ENCODE assay signal across 14 cellular contexts in genomic region chr2:69689969-69690368, GRCh38. TPM values are rescaled to one million over a fixed set of nuclear protein-coding genes. Genes with fewer than 3 reads are reported as not detected.
DNase-seq lines count a peak whose midpoint lies in the region; ATAC-seq, FAIRE-seq and TF ChIP-seq lines count a peak whose summit lies in the region.
"Had no signal": no experiment of that assay in that cellular context is flagged by ENCODE, and none has a peak within 500 bp of the region (broad histone marks: within the 10 kb centered on the region; RNA-seq: fewer than 3 reads in every experiment).

No MANE protein-coding gene starts in this region.

- CTCF ChIA-PET in A549 (lab: Yijun Ruan, JAX), result no interaction called here
- CTCF ChIA-PET in CD4-positive, alpha-beta T cell (lab: Charles Lee), result no interaction called here
- CTCF ChIA-PET in naive thymus-derived CD4-positive, alpha-beta T cell (lab: Charles Lee), result no interaction called here

- no peak overlapping the region for H3K4ac ChIP-seq in H9 (ENCODE audit: low read depth, low read length)

- no peak overlapping the region for H3T11ph ChIP-seq in H9 (ENCODE audit: low read length)

- TF ChIP-seq POLR2A in A549 (IDR thresholded peaks at IDR 0.05; ENCODE audit: low read length), result no peak

- no peaks in the 10 kb centered on the region for H3K36me3 ChIP-seq in naive thymus-derived CD4-positive, alpha-beta T cell (ENCODE audit: control insufficient read depth in 2 of 3, insufficient read depth in 3 of 3, low read length in 3 of 3)

- H3K9ac ChIP-seq in H9 (ENCODE audit: extremely low read depth, insufficient read length, low read length), result no peak overlapping the region

- H3K4me1 ChIP-seq in A549 (peaks cover 43% of the 10 kb centered on the region), H9 (ENCODE audit: insufficient read depth, low read length) (no peaks in the 10 kb centered on the region)
- H3K4me1 ChIP-seq in naive thymus-derived CD4-positive, alpha-beta T cell (ENCODE audit: control insufficient read depth in 2 of 2, insufficient read depth in 2 of 2, low read length in 2 of 2), result peaks cover 52 to 73% of the 10 kb centered on the region in 2 donors

- POLR2A ChIA-PET in A549 (lab: Yijun Ruan, JAX), result no interaction called here
- POLR2A ChIA-PET in CD4-positive, alpha-beta T cell (lab: Charles Lee), result interaction anchor here (0.7 to 6.7 kb wide), 2 partner anchors 40 to 45 kb away, joined by 3 to 65 read pairs; partner anchors contain the start of gene AAK1
- POLR2A ChIA-PET in naive thymus-derived CD4-positive, alpha-beta T cell (lab: Charles Lee), result interaction anchor here (1.4 to 19.0 kb wide), 2 partner anchors 9 to 43 kb away, joined by 3 to 334 read pairs; partner anchors contain the start of gene AAK1

- H3K4me1 Mint-ChIP-seq in CD4-positive, alpha-beta T cell (ENCODE audit: low read depth), result peaks cover 93% of the 10 kb centered on the region
- peaks cover 44% of the 10 kb centered on the region for H3K4me1 Mint-ChIP-seq in activated T-helper 17 cell treated with anti-CD3 and anti-CD28 coated beads, Interleukin-2, amount 50 U/mL, for 72 hours
- H3K4me1 Mint-ChIP-seq in naive thymus-derived CD4-positive, alpha-beta T cell, result peaks cover 34 to 97% (median 91%) of the 10 kb centered on the region in 7 donors
- H3K4me1 Mint-ChIP-seq in H9, result no peaks in the 10 kb centered on the region

- no peaks in the 10 kb centered on the region for H4K20me1 ChIP-seq in H9 (ENCODE audit: control insufficient read depth, insufficient read depth, insufficient read length)

- H3K56ac ChIP-seq in H9 (ENCODE audit: insufficient read length, low read depth, low read length), result no peak overlapping the region

- H3K14ac ChIP-seq in H9 (ENCODE audit: insufficient read depth, low read length), result no peak overlapping the region

- H2BK5ac ChIP-seq in H9 (ENCODE audit: insufficient read length, low read length), result no peak overlapping the region

- 68% methylated on average over 2 of the region's 2 CpGs for WGBS in A549 (ENCODE audit: missing lambda C conversion rate)
- WGBS in H9 (ENCODE audit: extremely low coverage, insufficient read length, low lambda C conversion rate), result no CpG with 5 or more reads among the region's 2 CpGs

- no peaks in the 10 kb centered on the region for H3K79me1 ChIP-seq in H9 (ENCODE audit: insufficient read depth, low read depth, low read length, poor library complexity, severe bottlenecking)

- no peak overlapping the region for H3K4me3 ChIP-seq in A549
- H3K4me3 ChIP-seq in naive thymus-derived CD4-positive, alpha-beta T cell (ENCODE audit: low read length), result no peak overlapping the region

- H2BK12ac ChIP-seq in H9 (ENCODE audit: insufficient read length, low read depth, low read length), result no peak overlapping the region

- H3K27me3 Mint-ChIP-seq in CD4-positive, alpha-beta T cell, result no peaks in the 10 kb centered on the region
- H3K27me3 Mint-ChIP-seq in activated T-helper 17 cell treated with anti-CD3 and anti-CD28 coated beads, Interleukin-2, amount 50 U/mL, for 72 hours, result no peaks in the 10 kb centered on the region
- H3K27me3 Mint-ChIP-seq in naive thymus-derived CD4-positive, alpha-beta T cell, result no peaks in the 10 kb centered on the region
- H3K27me3 Mint-ChIP-seq in H9 (ENCODE audit: low read depth), result peaks cover 2% of the 10 kb centered on the region; the same call in 1 of the 2 replicates

- H3K27ac Mint-ChIP-seq in CD4-positive, alpha-beta T cell, result peak overlapping the region; percentile 90
- no peak overlapping the region for H3K27ac Mint-ChIP-seq in activated T-helper 17 cell treated with anti-CD3 and anti-CD28 coated beads, Interleukin-2, amount 50 U/mL, for 72 hours
- H3K27ac Mint-ChIP-seq in naive thymus-derived CD4-positive, alpha-beta T cell, result peak overlapping the region in 8 of 9 donors; percentile 91 to 99 (median 97)
- no peak overlapping the region for H3K27ac Mint-ChIP-seq in H9
- H3K27ac Mint-ChIP-seq: HFFc6 had no signal

- H2AFZ ChIP-seq in H9 (ENCODE audit: low read length), result no peak overlapping the region

- H2BK15ac ChIP-seq in H9 (ENCODE audit: low read depth, low read length), result no peak overlapping the region

- no peak overlapping the region for H3K4me2 ChIP-seq in A549
- no peak overlapping the region for H3K4me2 ChIP-seq in H9 (ENCODE audit: insufficient read depth, insufficient read length, low read length)

- no peak overlapping the region for H3K27ac ChIP-seq in A549
- no peak overlapping the region for H3K27ac ChIP-seq in CD4-positive, alpha-beta T cell (ENCODE audit: low read depth, low read length)
- H3K27ac ChIP-seq in naive thymus-derived CD4-positive, alpha-beta T cell (ENCODE audit: low read depth, low read length), result peak overlapping the region; percentile 59
- H3K27ac ChIP-seq in H9 (ENCODE audit: insufficient read length, low read depth, low read length), result no peak overlapping the region
- H3K27ac ChIP-seq: C4-2B had no signal

- H3K4me3 Mint-ChIP-seq in CD4-positive, alpha-beta T cell, result no peak overlapping the region
- peak overlapping the region; percentile 65 for H3K4me3 Mint-ChIP-seq in activated T-helper 17 cell treated with anti-CD3 and anti-CD28 coated beads, Interleukin-2, amount 50 U/mL, for 72 hours
- H3K4me3 Mint-ChIP-seq in naive thymus-derived CD4-positive, alpha-beta T cell, result peak overlapping the region in 6 of 10 donors; percentile 39 to 89 (median 77)
- H3K4me3 Mint-ChIP-seq in H9, result no peak overlapping the region
- H3K4me3 Mint-ChIP-seq: B cell, HFFc6 had no signal

- no peak overlapping the region for H4K8ac ChIP-seq in H9 (replicated peaks; ENCODE audit: insufficient read length, low read depth, low read length)

- FAIRE-seq in A549 (lab: Jason Lieb, UNC), result no peak
- FAIRE-seq: H1 had no signal

- H2BK120ac ChIP-seq in H9 (ENCODE audit: low read depth, low read length, poor library complexity, severe bottlenecking), result no peak overlapping the region

- no peak for ATAC-seq in A549
- ATAC-seq in CD4-positive, alpha-beta T cell (ENCODE audit: poor library complexity), result no peak
- ATAC-seq in activated T-helper 17 cell treated with anti-CD3 and anti-CD28 coated beads, Interleukin-2, amount 50 U/mL, for 72 hours (replicated peaks), result no peak
- ATAC-seq in naive thymus-derived CD4-positive, alpha-beta T cell, result no peak
- ATAC-seq in HG02981 (IDR thresholded peaks at IDR 0.05; ENCODE audit: unreplicated experiment), result no peak

- H3K18ac ChIP-seq in H9 (ENCODE audit: insufficient read length, low read depth, low read length), result no peak overlapping the region

- no peaks in the 10 kb centered on the region for H3K27me3 ChIP-seq in CD4-positive, alpha-beta T cell (ENCODE audit: control insufficient read depth, insufficient read depth, low read length)
- no peaks in the 10 kb centered on the region for H3K27me3 ChIP-seq in naive thymus-derived CD4-positive, alpha-beta T cell (ENCODE audit: control insufficient read depth in 2 of 2, insufficient read depth in 2 of 2, low read length in 2 of 2)
- H3K27me3 ChIP-seq in H9 (ENCODE audit: insufficient read depth, low read length), result no peaks in the 10 kb centered on the region

- intact Hi-C loops in CD4-positive, alpha-beta T cell (cut with DNase I, micrococcal nuclease), result loop anchor here in 1 of 2 experiments (2.0 kb wide), 1 partner anchor 39 kb away; no protein-coding TSS in a partner anchor
- intact Hi-C loops in naive thymus-derived CD4-positive, alpha-beta T cell (cut with micrococcal nuclease), result loop anchor here in 1 of 2 donors (1.0 kb wide), 1 partner anchor 9 kb away; no protein-coding TSS in a partner anchor

- H3K23me2 ChIP-seq in H9 (ENCODE audit: insufficient read length, low read depth, low read length, poor library complexity, severe bottlenecking), result no peaks in the 10 kb centered on the region

- H2BK20ac ChIP-seq in H9 (ENCODE audit: low read depth, low read length, poor library complexity, severe bottlenecking), result no peak overlapping the region

- no peak for DNase-seq in A549 (ENCODE audit: low read depth in 1 of 2, low spot score in 1 of 2)
- DNase-seq in CD4-positive, alpha-beta T cell, result no peak
- no peak for DNase-seq in naive thymus-derived CD4-positive, alpha-beta T cell
- no peak for DNase-seq in islet precursor cell
- no peak for DNase-seq in H9
- DNase-seq: Calu3, DMS 273 treated with DMSO at 0.1 percent for 48 hours, HCEC 1CT, HFFc6 had no signal

- TF ChIP-seq RAD21 in A549 (conservative IDR thresholded peaks at IDR 0.05 in 1 of 2, IDR thresholded peaks at IDR 0.05 in 1 of 2), result no peak

- H3K9me3 Mint-ChIP-seq in CD4-positive, alpha-beta T cell, result peaks cover 2% of the 10 kb centered on the region
- peaks cover 3% of the 10 kb centered on the region for H3K9me3 Mint-ChIP-seq in activated T-helper 17 cell treated with anti-CD3 and anti-CD28 coated beads, Interleukin-2, amount 50 U/mL, for 72 hours
- peaks cover 0 to 6% (median 0%) of the 10 kb centered on the region in 11 donors for H3K9me3 Mint-ChIP-seq in naive thymus-derived CD4-positive, alpha-beta T cell
- H3K9me3 Mint-ChIP-seq in H9, result no peaks in the 10 kb centered on the region
- H3K9me3 Mint-ChIP-seq: HFFc6 had no signal

- no peak overlapping the region for H2AK5ac ChIP-seq in H9 (ENCODE audit: insufficient read length, low read length)

- H3K9me3 ChIP-seq in A549 (no peaks in the 10 kb centered on the region), H9 (ENCODE audit: control insufficient read depth, low read depth, low read length) (no peaks in the 10 kb centered on the region)
- no peaks in the 10 kb centered on the region for H3K9me3 ChIP-seq in CD4-positive, alpha-beta T cell (ENCODE audit: control insufficient read depth, low read length)
- no peaks in the 10 kb centered on the region for H3K9me3 ChIP-seq in naive thymus-derived CD4-positive, alpha-beta T cell (ENCODE audit: control insufficient read depth in 2 of 3, low read length in 3 of 3)

- H4K5ac ChIP-seq in H9 (ENCODE audit: insufficient read length, low read depth, low read length), result no peak overlapping the region

- no peaks in the 10 kb centered on the region for H3K36me3 Mint-ChIP-seq in CD4-positive, alpha-beta T cell (ENCODE audit: low read depth)
- no peaks in the 10 kb centered on the region for H3K36me3 Mint-ChIP-seq in activated T-helper 17 cell treated with anti-CD3 and anti-CD28 coated beads, Interleukin-2, amount 50 U/mL, for 72 hours (ENCODE audit: low read depth)
- H3K36me3 Mint-ChIP-seq in naive thymus-derived CD4-positive, alpha-beta T cell, result peaks cover 0 to 10% (median 4%) of the 10 kb centered on the region in 5 donors
- H3K36me3 Mint-ChIP-seq in H9 (ENCODE audit: insufficient read depth in 1 of 3, low read depth in 3 of 3), result no peaks in the 10 kb centered on the region

- no peak for TF ChIP-seq CTCF in A549 (IDR thresholded peaks at IDR 0.05)
- no peak for TF ChIP-seq CTCF in CD4-positive, alpha-beta T cell (IDR thresholded peaks at IDR 0.05)
- no peak for TF ChIP-seq CTCF in H9 (conservative IDR thresholded peaks at IDR 0.05)

- no peak overlapping the region for H3K23ac ChIP-seq in H9 (ENCODE audit: insufficient read length, low read depth, low read length)

- H4K91ac ChIP-seq in H9 (ENCODE audit: insufficient read length, low read depth, low read length), result no peak overlapping the region

- no peaks in the 10 kb centered on the region for H3K79me2 ChIP-seq in H9 (ENCODE audit: insufficient read depth, low read length)

- TF ChIP-seq EP300 in A549 (IDR thresholded peaks at IDR 0.05), result no peak

RNA-seq across cellular contexts. Expression of gene AAK1, which starts 46.4 kb away (rescaled TPM):
- polyA plus RNA-seq in A549 (2011; rRNA removed) (25.7 and 26.9 TPM in 2 replicates), A549 (2017; fragmentation: RNase III; extraction: RNeasy Plus Mini Kit Qiagen cat#74134 plus additional on column Dnase treatment) (15.9 to 19.3 TPM (median 15.9 TPM) in 3 replicates)
- polyA plus RNA-seq in A549 (2012; cell fraction: cytosol; rRNA removed), result 8.6 and 12.2 TPM in 2 replicates
- 11.6 and 12.6 TPM in 2 replicates for polyA plus RNA-seq in A549 (2012; cell fraction: nucleus; rRNA removed)
- 29.7 and 39.7 TPM in 2 replicates for polyA minus RNA-seq in A549 (2011; rRNA and poly(A)+ RNA removed)
- 100 to 1,000 TPM; 201 to 208 TPM for total RNA-seq in CD4-positive, alpha-beta T cell
- total RNA-seq in activated T-helper 17 cell treated with anti-CD3 and anti-CD28 coated beads, Interleukin-2, amount 50 U/mL, for 72 hours, result 100 to 1,000 TPM in 1 of 2 donors, 10 to 100 TPM in 1; 94.3 to 203 TPM
- 100 to 1,000 TPM; 114 to 253 (median 218) TPM for total RNA-seq in naive thymus-derived CD4-positive, alpha-beta T cell
- polyA plus RNA-seq in naive thymus-derived CD4-positive, alpha-beta T cell, result 10 to 100 TPM; 71.5 to 84.6 TPM
- 29.1 and 30.6 TPM in 2 replicates for total RNA-seq in H9 (2021)

RNA-seq across cellular contexts. Expression of gene ANXA4, which starts 52.0 kb away (rescaled TPM):
- 341 and 360 TPM in 2 replicates for polyA plus RNA-seq in A549 (2011; rRNA removed)
- polyA plus RNA-seq in A549 (2012; cell fraction: cytosol; rRNA removed), result 322 and 418 TPM in 2 replicates
- polyA plus RNA-seq in A549 (2012; cell fraction: nucleus; rRNA removed), result 154 and 191 TPM in 2 replicates
- polyA plus RNA-seq in A549 (2017; fragmentation: RNase III; extraction: RNeasy Plus Mini Kit Qiagen cat#74134 plus additional on column Dnase treatment), result 514 to 554 TPM (median 521 TPM) in 3 replicates
- polyA minus RNA-seq in A549 (2011; rRNA and poly(A)+ RNA removed), result 342 and 464 TPM in 2 replicates
- 1 to 10 TPM; 4.0 to 5.3 TPM for total RNA-seq in CD4-positive, alpha-beta T cell
- total RNA-seq in activated T-helper 17 cell treated with anti-CD3 and anti-CD28 coated beads, Interleukin-2, amount 50 U/mL, for 72 hours, result 10 to 100 TPM; 31.5 to 33.0 TPM
- total RNA-seq in naive thymus-derived CD4-positive, alpha-beta T cell, result 10 to 100 TPM in 4 of 5 experiments, 1 to 10 TPM in 1; 8.0 to 75.6 (median 15.9) TPM
- 1 to 10 TPM; 3.1 to 4.9 TPM for polyA plus RNA-seq in naive thymus-derived CD4-positive, alpha-beta T cell
- 14.3 and 14.4 TPM in 2 replicates for total RNA-seq in H9 (2021)

Comparison
In these comparisons a context has a peak if more than half of its experiments do, and no peak if none do; other contexts are left out.
1. H3K27ac Mint-ChIP-seq: peak in CD4-positive, alpha-beta T cell (single experiment) and naive thymus-derived CD4-positive, alpha-beta T cell (8 of 9); none in activated T-helper 17 cell treated with anti-CD3 and anti-CD28 coated beads, Interleukin-2, amount 50 U/mL, for 72 hours (single experiment) and H9 (0 of 3).
2. H3K4me3 Mint-ChIP-seq: peak in activated T-helper 17 cell treated with anti-CD3 and anti-CD28 coated beads, Interleukin-2, amount 50 U/mL, for 72 hours (single experiment) and naive thymus-derived CD4-positive, alpha-beta T cell (6 of 10); none in CD4-positive, alpha-beta T cell (single experiment) and H9 (0 of 2).